Comparison of ENCODE assay signal across 11 cellular contexts in genomic region chr17:82914375-82914774, GRCh38.
A peak's percentile ranks its signal among the peaks of the same experiment; 100 is the strongest.
DNase-seq lines count a peak whose midpoint lies in the region; ATAC-seq and TF ChIP-seq lines count a peak whose summit lies in the region.
"Had no signal": no experiment of that assay in that cellular context is flagged by ENCODE, and none has a peak within 500 bp of the region (broad histone marks: within the 10 kb centered on the region; RNA-seq: fewer than 3 reads in every experiment).

No MANE protein-coding gene starts in this region.

- intact Hi-C loops in Panc1 (cut with micrococcal nuclease; ENCODE audit: unreplicated experiment) = no loop called here
- intact Hi-C loops in heart right ventricle (cut with DNase I) = loop anchor here in 7 of 10 donors (2.0 to 10.0 kb wide), 5 partner anchors 37 to 134 kb away; no protein-coding TSS in a partner anchor
- intact Hi-C loops in prostate gland (cut with DNase I) = no loop called here

- TF ChIP-seq CTCF in GM12874 (IDR thresholded peaks at IDR 0.05; ENCODE audit: insufficient read depth, low read depth, low read length) (peak; percentile 80), Panc1 (IDR thresholded peaks at IDR 0.05) (no peak), heart right ventricle (IDR thresholded peaks at IDR 0.05) (peak; percentile 14 to 48 (median 25)), suprapubic skin (IDR thresholded peaks at IDR 0.05) (peak; percentile 42 to 67), prostate gland (IDR thresholded peaks at IDR 0.05) (peak in 2 of 4 experiments; percentile 48 to 50)

- no TSS peak for BruUV-seq in Panc1 (replicated peaks; lab: Mats Ljungman, UMichigan)

- H3K4me3 ChIP-seq in Panc1 (ENCODE audit: low read depth in 2 of 2, low read length in 2 of 2) (no peak overlapping the region), heart right ventricle (no peak overlapping the region), suprapubic skin (no peak overlapping the region), prostate gland (no peak overlapping the region)
- H3K4me3 ChIP-seq: ovary had no signal

- no peaks in the 10 kb centered on the region for H3K9me3 ChIP-seq in Panc1 (ENCODE audit: control insufficient read depth, insufficient read depth, low read depth, low read length)
- no peaks in the 10 kb centered on the region for H3K9me3 ChIP-seq in heart right ventricle
- H3K9me3 ChIP-seq in suprapubic skin = no peaks in the 10 kb centered on the region
- H3K9me3 ChIP-seq in prostate gland = no peaks in the 10 kb centered on the region
- H3K9me3 ChIP-seq: ovary had no signal

- TF ChIP-seq POLR2A in suprapubic skin (IDR thresholded peaks at IDR 0.05) = no peak
- TF ChIP-seq POLR2A in prostate gland (IDR thresholded peaks at IDR 0.05) = no peak

- 47 to 69% methylated on average over 19 of the region's 19 CpGs for WGBS in heart right ventricle, 2 donors
- WGBS in suprapubic skin = 22% methylated on average over 9 of the region's 19 CpGs
- whole genome bisulfite sequencing in prostate gland = 64% methylated on average over 13 of the region's 19 CpGs

- H3K36me3 ChIP-seq in Panc1 (ENCODE audit: control insufficient read depth, insufficient read depth, low read length) (no peaks in the 10 kb centered on the region), heart right ventricle (peaks cover 0 to 65% (median 0%) of the 10 kb centered on the region in 9 donors), suprapubic skin (peaks cover 9% of the 10 kb centered on the region), prostate gland (no peaks in the 10 kb centered on the region)
- H3K36me3 ChIP-seq: ovary had no signal

- H3K4me1 ChIP-seq in Panc1 (ENCODE audit: control insufficient read depth, insufficient read depth, low read length) (no peaks in the 10 kb centered on the region), heart right ventricle (peaks cover 0 to 33% (median 10%) of the 10 kb centered on the region in 9 donors), suprapubic skin (peaks cover 33% of the 10 kb centered on the region), prostate gland (replicated peaks) (no peaks in the 10 kb centered on the region)

- no peak for TF ChIP-seq EP300 in suprapubic skin (IDR thresholded peaks at IDR 0.05)

- in situ Hi-C loops in Panc1 (cut with HindIII; ENCODE audit: low pct_unique_long_range_greater_than_20kb, low sequenced_read_pairs) = no loop called here

- DNase-seq in Panc1 (ENCODE audit: low read depth, low spot score) = no peak
- peak in 1 of 2 donors; percentile 55 for DNase-seq in heart right ventricle
- no peak for DNase-seq in suprapubic skin (ENCODE audit: low spot score in 2 of 2)
- DNase-seq in activated CD4-positive, alpha-beta T cell treated with anti-CD3 and anti-CD28 coated beads, Interleukin-2, amount 50 U/mL, for 1 hour = no peak
- DNase-seq in NOMO-1 treated with DMSO at 0.1 percent for 48 hours (lab: John Stamatoyannopoulos, UW; ENCODE audit: unreplicated experiment) = no peak
- DNase-seq in prostate gland (ENCODE audit: low spot score) = no peak
- DNase-seq: activated effector memory CD4-positive, alpha-beta T cell treated with Interleukin-2 at 50 U/mL for 16 hours; cortex of kidney; ovary had no signal

- no peak overlapping the region for H3K27ac ChIP-seq in Panc1 (ENCODE audit: low read length)
- no peak overlapping the region for H3K27ac ChIP-seq in heart right ventricle
- H3K27ac ChIP-seq in suprapubic skin = no peak overlapping the region
- no peak overlapping the region for H3K27ac ChIP-seq in prostate gland
- H3K27ac ChIP-seq: ovary had no signal

- ATAC-seq in Panc1 = 0 out of 2 replicates have a peak, but pooled peaks have one; percentile 22
- peak; percentile 8 to 69 (median 42) for ATAC-seq in heart right ventricle
- no peak for ATAC-seq in GM19455 (IDR thresholded peaks at IDR 0.05; ENCODE audit: unreplicated experiment)

- H3K27me3 ChIP-seq in Panc1 (ENCODE audit: control insufficient read depth, insufficient read depth, low read length) (no peaks in the 10 kb centered on the region), heart right ventricle (no peaks in the 10 kb centered on the region), suprapubic skin (no peaks in the 10 kb centered on the region), prostate gland (replicated peaks; ENCODE audit: insufficient read depth) (no peaks in the 10 kb centered on the region)
- H3K27me3 ChIP-seq: ovary had no signal

- POLR2A ChIA-PET in Panc1 (lab: Charles Lee) = no interaction called here

- CTCF ChIA-PET in Panc1 (lab: Charles Lee) = no interaction called here

Comparison
In these comparisons a context has a peak if more than half of its experiments do, and no peak if none do; other contexts are left out.
1. intact Hi-C loops: an anchor here in heart right ventricle (2.0 to 10.0 kb wide); none called in Panc1 and prostate gland.